ENCODE assay signal across 1 cellular context in the genomic region with DNA sequence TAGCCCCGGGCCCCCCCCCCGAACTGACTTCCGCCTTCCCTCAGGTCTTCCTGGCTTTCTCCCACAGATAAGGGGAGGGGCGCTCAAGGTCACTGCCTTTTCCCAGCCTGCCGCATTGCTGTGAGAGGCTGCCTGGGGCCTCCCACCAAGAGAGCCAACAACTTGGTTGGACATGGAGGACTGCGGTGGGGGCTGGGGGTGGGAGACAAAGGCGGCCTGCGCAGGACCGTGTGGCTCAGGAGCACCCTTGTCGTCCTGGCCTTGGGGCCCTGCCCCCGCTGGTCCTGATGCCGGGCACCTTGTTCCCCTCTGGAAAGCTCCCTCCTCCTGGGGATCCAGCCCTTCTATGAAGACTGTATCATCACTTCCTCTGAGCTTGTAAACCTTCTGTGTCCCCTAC.
TF ChIP-seq lines count a peak whose summit lies in the region.

No MANE protein-coding gene starts in this region.

TF ChIP-seq in H1, 55 proteins besides CTCF, POLR2A, EP300 and RAD21 (continued from another document):
- no peak for TF ChIP-seq CEBPB (IDR thresholded peaks at IDR 0.05; ENCODE audit: low read depth, low read length)
- no peak for TF ChIP-seq HDAC6 (IDR thresholded peaks at IDR 0.05; ENCODE audit: low read depth, low read length)
